Comparison of ENCODE assay signal across 1 cellular context in the genomic region with DNA sequence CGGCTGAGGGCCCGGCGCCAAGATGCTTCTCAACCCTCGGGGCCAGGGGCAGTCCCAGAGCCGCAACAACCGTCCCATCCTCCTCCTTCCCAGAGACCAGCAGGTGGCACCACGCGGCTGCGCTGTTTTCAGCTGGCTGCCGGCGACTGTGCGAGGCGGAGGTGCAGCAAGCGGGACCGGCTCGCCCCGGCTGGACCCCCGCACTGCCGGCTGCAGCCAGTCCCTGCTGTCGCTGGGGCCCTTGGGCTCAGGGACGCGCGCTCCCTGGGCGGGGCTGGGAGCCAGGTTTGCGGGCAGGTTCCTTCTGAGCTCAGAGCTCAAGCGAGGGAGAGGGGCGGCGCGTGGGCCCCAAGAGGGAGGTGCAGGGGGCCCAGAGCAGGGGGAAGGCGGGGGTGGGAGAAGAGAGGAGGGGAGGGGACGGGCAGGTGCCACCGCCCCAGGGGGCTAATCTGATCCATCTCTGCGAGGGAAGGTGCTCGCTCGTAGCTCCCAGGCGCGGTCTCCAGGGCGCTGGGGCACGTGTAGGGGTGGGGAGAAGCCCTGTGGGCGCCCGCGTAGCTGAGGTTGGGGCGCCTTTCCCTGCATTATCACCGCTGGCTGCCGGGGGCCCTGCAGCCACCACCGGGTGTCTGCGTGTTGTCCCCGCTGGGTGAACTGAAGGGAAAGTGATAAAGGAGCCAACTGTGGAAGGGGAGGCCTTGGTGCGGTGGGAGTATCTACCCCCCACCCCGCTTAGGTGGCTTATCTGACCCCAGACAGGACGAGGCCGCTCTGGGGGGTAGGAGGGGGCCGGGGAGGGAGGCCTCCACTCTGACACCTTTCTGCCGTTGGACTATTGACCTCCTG.
A peak's percentile ranks its signal among the peaks of the same experiment; 100 is the strongest.
TF ChIP-seq lines count a peak whose summit lies in the region.

No MANE protein-coding gene starts in this region.

TF ChIP-seq in HepG2, 621 proteins besides CTCF, POLR2A, EP300 and RAD21 (continued from another document and continues in another):
- TF ChIP-seq ADNP (CRISPR knock-in tag; IDR thresholded peaks at IDR 0.05) (no peak), EED (CRISPR knock-in tag; IDR thresholded peaks at IDR 0.05) (peak; percentile 36; the same call in 1 of the 2 replicates), ZFP62 (CRISPR knock-in tag; IDR thresholded peaks at IDR 0.05) (no peak), ZNF331 (CRISPR knock-in tag; IDR thresholded peaks at IDR 0.05) (peak; percentile 45; the same call in 1 of the 2 replicates), SMC3 (IDR thresholded peaks at IDR 0.05; ENCODE audit: low read length) (peak; percentile 17; the same call in 1 of the 2 replicates), MNT (IDR thresholded peaks at IDR 0.05) (0 out of 2 replicates have a peak, but pooled peaks have one; percentile 8), ELF3 (CRISPR knock-in tag; IDR thresholded peaks at IDR 0.05) (peak; percentile 40; the same call in 1 of the 2 replicates), TERF1 (CRISPR knock-in tag; IDR thresholded peaks at IDR 0.05) (no peak), POLR2AphosphoS5 (IDR thresholded peaks at IDR 0.05; ENCODE audit: low read depth, low read length) (peak; percentile 63; the same call in 1 of the 2 replicates), KDM6A (CRISPR knock-in tag; IDR thresholded peaks at IDR 0.05; ENCODE audit: low read depth) (no peak), REPIN1 (CRISPR knock-in tag; IDR thresholded peaks at IDR 0.05; ENCODE audit: borderline replicate concordance, low read depth) (peak; percentile 59; the same call in 1 of the 2 replicates), ARNT2 (CRISPR knock-in tag; IDR thresholded peaks at IDR 0.05; ENCODE audit: low read depth) (peak; percentile 76; the same call in 1 of the 2 replicates), TFE3 (CRISPR knock-in tag; IDR thresholded peaks at IDR 0.05) (peak; percentile 71; the same call in 1 of the 2 replicates), NCOA1 (CRISPR knock-in tag; IDR thresholded peaks at IDR 0.05) (peak; percentile 87; the same call in 1 of the 2 replicates), ATF7 (IDR thresholded peaks at IDR 0.05) (no peak), ATF7 (CRISPR knock-in tag; IDR thresholded peaks at IDR 0.05) (peak; percentile 53; the same call in 1 of the 2 replicates), ZNF839 (CRISPR knock-in tag; IDR thresholded peaks at IDR 0.05; ENCODE audit: borderline replicate concordance) (peak; percentile 31; the same call in 1 of the 2 replicates), RFXAP (CRISPR knock-in tag; IDR thresholded peaks at IDR 0.05; ENCODE audit: borderline replicate concordance) (peak; percentile 43; the same call in 1 of the 2 replicates), ZNF652 (CRISPR knock-in tag; IDR thresholded peaks at IDR 0.05; ENCODE audit: borderline replicate concordance, low read depth) (no peak), SKI (IDR thresholded peaks at IDR 0.05; ENCODE audit: partially characterized antibody) (peak; percentile 58), ZNF761 (CRISPR knock-in tag; conservative IDR thresholded peaks at IDR 0.05) (peak; percentile 94; the same call in 1 of the 2 replicates), ZNF772 (CRISPR knock-in tag; IDR thresholded peaks at IDR 0.05) (peak; percentile 97), AHDC1 (CRISPR knock-in tag; IDR thresholded peaks at IDR 0.05; ENCODE audit: borderline replicate concordance) (peak; percentile 70; the same call in 1 of the 2 replicates), HOXA3 (CRISPR knock-in tag; IDR thresholded peaks at IDR 0.05) (peak; percentile 73; the same call in 1 of the 2 replicates), SNAPC5 (CRISPR knock-in tag; IDR thresholded peaks at IDR 0.05; ENCODE audit: borderline replicate concordance) (no peak), MYC (CRISPR knock-in tag; IDR thresholded peaks at IDR 0.05; ENCODE audit: borderline replicate concordance) (peak; percentile 84), AGO1 (IDR thresholded peaks at IDR 0.05; ENCODE audit: low read depth, low read length, poor library complexity, severe bottlenecking) (peak; percentile 84), HDAC6 (IDR thresholded peaks at IDR 0.05; ENCODE audit: low read depth, low read length) (no peak), ZNF230 (CRISPR knock-in tag; IDR thresholded peaks at IDR 0.05) (peak; percentile 74), U2AF2 (IDR thresholded peaks at IDR 0.05; ENCODE audit: low read depth, low read length) (no peak), ZNF292 (CRISPR knock-in tag; IDR thresholded peaks at IDR 0.05; ENCODE audit: borderline replicate concordance, low read depth) (0 out of 2 replicates have a peak, but pooled peaks have one; percentile 42), ZNF740 (CRISPR knock-in tag; IDR thresholded peaks at IDR 0.05) (no peak), PCBP1 (IDR thresholded peaks at IDR 0.05; ENCODE audit: borderline replicate concordance, low read depth, low read length) (0 out of 2 replicates have a peak, but pooled peaks have one; percentile 45), ZBTB7A (CRISPR knock-in tag; IDR thresholded peaks at IDR 0.05) (peak; percentile 80), DR1 (CRISPR knock-in tag; IDR thresholded peaks at IDR 0.05) (peak; percentile 51; the same call in 1 of the 2 replicates)
- TF ChIP-seq, protein P1, sequence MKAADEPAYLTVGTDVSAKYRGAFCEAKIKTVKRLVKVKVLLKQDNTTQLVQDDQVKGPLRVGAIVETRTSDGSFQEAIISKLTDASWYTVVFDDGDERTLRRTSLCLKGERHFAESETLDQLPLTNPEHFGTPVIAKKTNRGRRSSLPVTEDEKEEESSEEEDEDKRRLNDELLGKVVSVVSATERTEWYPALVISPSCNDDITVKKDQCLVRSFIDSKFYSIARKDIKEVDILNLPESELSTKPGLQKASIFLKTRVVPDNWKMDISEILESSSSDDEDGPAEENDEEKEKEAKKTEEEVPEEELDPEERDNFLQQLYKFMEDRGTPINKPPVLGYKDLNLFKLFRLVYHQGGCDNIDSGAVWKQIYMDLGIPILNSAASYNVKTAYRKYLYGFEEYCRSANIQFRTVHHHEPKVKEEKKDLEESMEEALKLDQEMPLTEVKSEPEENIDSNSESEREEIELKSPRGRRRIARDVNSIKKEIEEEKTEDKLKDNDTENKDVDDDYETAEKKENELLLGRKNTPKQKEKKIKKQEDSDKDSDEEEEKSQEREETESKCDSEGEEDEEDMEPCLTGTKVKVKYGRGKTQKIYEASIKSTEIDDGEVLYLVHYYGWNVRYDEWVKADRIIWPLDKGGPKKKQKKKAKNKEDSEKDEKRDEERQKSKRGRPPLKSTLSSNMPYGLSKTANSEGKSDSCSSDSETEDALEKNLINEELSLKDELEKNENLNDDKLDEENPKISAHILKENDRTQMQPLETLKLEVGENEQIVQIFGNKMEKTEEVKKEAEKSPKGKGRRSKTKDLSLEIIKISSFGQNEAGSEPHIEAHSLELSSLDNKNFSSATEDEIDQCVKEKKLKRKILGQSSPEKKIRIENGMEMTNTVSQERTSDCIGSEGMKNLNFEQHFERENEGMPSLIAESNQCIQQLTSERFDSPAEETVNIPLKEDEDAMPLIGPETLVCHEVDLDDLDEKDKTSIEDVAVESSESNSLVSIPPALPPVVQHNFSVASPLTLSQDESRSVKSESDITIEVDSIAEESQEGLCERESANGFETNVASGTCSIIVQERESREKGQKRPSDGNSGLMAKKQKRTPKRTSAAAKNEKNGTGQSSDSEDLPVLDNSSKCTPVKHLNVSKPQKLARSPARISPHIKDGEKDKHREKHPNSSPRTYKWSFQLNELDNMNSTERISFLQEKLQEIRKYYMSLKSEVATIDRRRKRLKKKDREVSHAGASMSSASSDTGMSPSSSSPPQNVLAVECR (CRISPR knock-in tag; IDR thresholded peaks at IDR 0.05; ENCODE audit: borderline replicate concordance) = peak; percentile 49; the same call in 1 of the 2 replicates
- TF ChIP-seq, protein P2, sequence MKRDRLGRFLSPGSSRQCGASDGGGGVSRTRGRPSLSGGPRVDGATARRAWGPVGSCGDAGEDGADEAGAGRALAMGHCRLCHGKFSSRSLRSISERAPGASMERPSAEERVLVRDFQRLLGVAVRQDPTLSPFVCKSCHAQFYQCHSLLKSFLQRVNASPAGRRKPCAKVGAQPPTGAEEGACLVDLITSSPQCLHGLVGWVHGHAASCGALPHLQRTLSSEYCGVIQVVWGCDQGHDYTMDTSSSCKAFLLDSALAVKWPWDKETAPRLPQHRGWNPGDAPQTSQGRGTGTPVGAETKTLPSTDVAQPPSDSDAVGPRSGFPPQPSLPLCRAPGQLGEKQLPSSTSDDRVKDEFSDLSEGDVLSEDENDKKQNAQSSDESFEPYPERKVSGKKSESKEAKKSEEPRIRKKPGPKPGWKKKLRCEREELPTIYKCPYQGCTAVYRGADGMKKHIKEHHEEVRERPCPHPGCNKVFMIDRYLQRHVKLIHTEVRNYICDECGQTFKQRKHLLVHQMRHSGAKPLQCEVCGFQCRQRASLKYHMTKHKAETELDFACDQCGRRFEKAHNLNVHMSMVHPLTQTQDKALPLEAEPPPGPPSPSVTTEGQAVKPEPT (CRISPR knock-in tag; IDR thresholded peaks at IDR 0.05; ENCODE audit: low read depth) = peak; percentile 55; the same call in 1 of the 2 replicates
- TF ChIP-seq, protein P3, sequence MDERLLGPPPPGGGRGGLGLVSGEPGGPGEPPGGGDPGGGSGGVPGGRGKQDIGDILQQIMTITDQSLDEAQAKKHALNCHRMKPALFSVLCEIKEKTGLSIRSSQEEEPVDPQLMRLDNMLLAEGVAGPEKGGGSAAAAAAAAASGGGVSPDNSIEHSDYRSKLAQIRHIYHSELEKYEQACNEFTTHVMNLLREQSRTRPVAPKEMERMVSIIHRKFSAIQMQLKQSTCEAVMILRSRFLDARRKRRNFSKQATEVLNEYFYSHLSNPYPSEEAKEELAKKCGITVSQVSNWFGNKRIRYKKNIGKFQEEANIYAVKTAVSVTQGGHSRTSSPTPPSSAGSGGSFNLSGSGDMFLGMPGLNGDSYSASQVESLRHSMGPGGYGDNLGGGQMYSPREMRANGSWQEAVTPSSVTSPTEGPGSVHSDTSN (CRISPR knock-in tag; IDR thresholded peaks at IDR 0.05) = no peak
